ENCODE assay signal across 8 cellular contexts in the genomic region with DNA sequence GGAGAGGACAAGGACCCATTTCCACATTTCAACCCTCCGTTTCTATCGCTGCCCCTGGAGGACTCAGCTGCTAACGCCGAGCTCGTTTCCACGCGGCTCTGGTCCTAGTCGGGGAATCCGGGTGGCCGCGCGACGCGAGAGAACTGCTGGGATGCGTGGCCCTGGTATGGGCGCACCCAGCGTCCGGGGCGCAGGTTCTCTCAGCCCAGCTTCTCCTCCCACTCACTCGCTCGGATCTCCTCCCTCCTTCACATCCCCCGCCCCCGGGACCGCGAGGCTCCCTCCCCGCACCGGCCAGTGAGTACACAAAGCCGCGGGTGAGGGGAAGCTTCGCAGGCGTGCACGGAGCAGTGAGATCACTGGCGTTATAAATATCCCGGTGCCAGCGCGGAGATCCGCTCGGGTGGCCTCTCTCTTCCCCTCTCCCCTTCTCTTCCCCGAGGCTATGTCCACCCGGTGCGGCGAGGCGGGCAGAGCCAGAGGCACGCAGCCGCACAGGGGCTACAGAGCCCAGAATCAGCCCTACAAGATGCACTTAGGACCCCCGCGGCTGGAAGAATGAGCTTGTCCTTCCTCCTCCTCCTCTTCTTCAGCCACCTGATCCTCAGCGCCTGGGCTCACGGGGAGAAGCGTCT.
DNase-seq lines count a peak whose midpoint lies in the region; ATAC-seq, FAIRE-seq and TF ChIP-seq lines count a peak whose summit lies in the region.

A gene with protein sequence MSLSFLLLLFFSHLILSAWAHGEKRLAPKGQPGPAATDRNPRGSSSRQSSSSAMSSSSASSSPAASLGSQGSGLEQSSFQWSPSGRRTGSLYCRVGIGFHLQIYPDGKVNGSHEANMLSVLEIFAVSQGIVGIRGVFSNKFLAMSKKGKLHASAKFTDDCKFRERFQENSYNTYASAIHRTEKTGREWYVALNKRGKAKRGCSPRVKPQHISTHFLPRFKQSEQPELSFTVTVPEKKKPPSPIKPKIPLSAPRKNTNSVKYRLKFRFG (plus strand): TSS at position 398 of the 635 bp plus-strand sequence. CDS start 161 bp downstream, at position 559.

- peak; percentile 46 for FAIRE-seq in RCC 7860 (lab: Jason Lieb, UNC)

- ATAC-seq in stimulated activated naive CD8-positive, alpha-beta T cell treated with anti-CD3 and anti-CD28 coated beads, Interleukin-15, amount 100 ng/mL, for 72 hours, result peak; percentile 59

- peak within 1 kb of the TSS in 1 of 2 donors; percentile 36 for H3K27ac Mint-ChIP-seq in stimulated activated naive CD8-positive, alpha-beta T cell treated with anti-CD3 and anti-CD28 coated beads, Interleukin-15, amount 100 ng/mL, for 72 hours

- CTCF ChIA-PET in HEK293T (lab: Yijun Ruan, JAX), result interaction anchor here (0.5 to 0.7 kb wide), 2 partner anchors 87 to 689 kb away, joined by 3 read pairs; no protein-coding TSS in a partner anchor

- peak within 1 kb of the TSS; percentile 77 to 90 for H3K4me3 Mint-ChIP-seq in stimulated activated naive CD8-positive, alpha-beta T cell treated with anti-CD3 and anti-CD28 coated beads, Interleukin-15, amount 100 ng/mL, for 72 hours

- H3K27me3 Mint-ChIP-seq in stimulated activated naive CD8-positive, alpha-beta T cell treated with anti-CD3 and anti-CD28 coated beads, Interleukin-15, amount 100 ng/mL, for 72 hours, result peaks cover 86% of the 10 kb centered on the region

- POLR2A ChIA-PET in HEK293T (lab: Yijun Ruan, JAX), result interaction anchor here (0.6 to 2.3 kb wide), 13 partner anchors 10 to 73 kb away, joined by 3 to 15 read pairs (median 4); no protein-coding TSS in a partner anchor

- H3K4me1 Mint-ChIP-seq in stimulated activated naive CD8-positive, alpha-beta T cell treated with anti-CD3 and anti-CD28 coated beads, Interleukin-15, amount 100 ng/mL, for 72 hours, result peaks cover 36% of the 10 kb centered on the region

- DNase-seq in DMS53 treated with DMSO at 0.1 percent for 48 hours (lab: John Stamatoyannopoulos, UW; ENCODE audit: unreplicated experiment) (peak; percentile 7), HEK293T (ENCODE audit: extremely low spot score) (peak; percentile 71), RCC 7860 (ENCODE audit: low spot score) (peak; percentile 86), cerebellar nuclear complex (lab: John Stamatoyannopoulos, UW) (peak; percentile 82 to 90), kidney tubule cell (ENCODE audit: low spot score) (peak; percentile 96), LoVo (ENCODE audit: low spot score) (no peak), MV-4-11 (lab: John Stamatoyannopoulos, UW) (no peak)
- DNase-seq in stimulated activated naive CD8-positive, alpha-beta T cell treated with anti-CD3 and anti-CD28 coated beads, Interleukin-15, amount 100 ng/mL, for 72 hours, result peak; percentile 35 to 41

- no peaks in the 10 kb centered on the region for H3K9me3 Mint-ChIP-seq in stimulated activated naive CD8-positive, alpha-beta T cell treated with anti-CD3 and anti-CD28 coated beads, Interleukin-15, amount 100 ng/mL, for 72 hours

TF ChIP-seq in HEK293T, 16 proteins besides CTCF, POLR2A, EP300 and RAD21:
- TF ChIP-seq L3MBTL2 (conservative IDR thresholded peaks at IDR 0.05), result peak; percentile 70
- TF ChIP-seq NFRKB (IDR thresholded peaks at IDR 0.05), result no peak

Comparison
In these comparisons a context has a peak if more than half of its experiments do, and no peak if none do; other contexts are left out.
1. DNase-seq: peak in DMS53 treated with DMSO at 0.1 percent for 48 hours (single experiment), HEK293T (single experiment), RCC 7860 (single experiment), cerebellar nuclear complex (2 of 2), kidney tubule cell (single experiment) and stimulated activated naive CD8-positive, alpha-beta T cell treated with anti-CD3 and anti-CD28 coated beads, Interleukin-15, amount 100 ng/mL, for 72 hours (2 of 2); none in LoVo (single experiment) and MV-4-11 (single experiment).